24 cellular contexts compared by ENCODE assay signal in the genomic region with DNA sequence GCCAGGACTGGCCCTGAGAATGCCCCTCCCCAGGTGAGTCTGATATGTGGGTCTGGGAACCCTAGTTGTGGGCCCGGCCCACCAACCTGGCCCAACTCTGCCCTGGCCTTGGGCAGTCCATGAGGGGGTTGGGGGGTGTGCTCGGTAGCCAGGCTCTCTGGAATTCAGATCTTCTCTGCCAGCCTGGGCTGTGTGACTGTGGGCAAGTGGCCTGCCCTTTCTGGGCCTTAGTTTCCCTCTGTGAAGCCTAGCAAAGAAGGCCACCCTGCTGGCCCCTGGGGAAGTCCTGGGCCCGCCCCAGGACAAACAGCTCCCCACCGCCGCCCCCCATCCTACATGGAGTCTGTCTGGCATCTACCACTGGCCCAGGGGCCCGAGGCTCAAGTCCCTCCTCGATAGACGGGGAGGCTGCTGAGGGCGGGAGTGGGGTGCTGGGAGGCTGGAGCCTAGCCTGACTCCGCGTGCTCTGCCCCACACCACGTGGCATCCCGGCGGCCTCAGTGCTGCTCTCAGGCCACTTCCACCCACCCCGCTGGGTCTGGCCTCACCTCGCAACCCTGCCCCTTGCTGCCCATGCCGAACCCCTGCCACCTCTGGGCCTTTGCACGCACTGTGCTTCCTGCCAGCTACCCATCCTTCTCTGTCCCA. TPM values are rescaled to one million over a fixed set of nuclear protein-coding genes. Genes with fewer than 3 reads are reported as not detected.
A peak's percentile ranks its signal among the peaks of the same experiment; 100 is the strongest.
DNase-seq lines count a peak whose midpoint lies in the region; ATAC-seq, FAIRE-seq and TF ChIP-seq lines count a peak whose summit lies in the region.
"Had no signal": no experiment of that assay in that cellular context is flagged by ENCODE, and none has a peak within 500 bp of the region (broad histone marks: within the 10 kb centered on the region; RNA-seq: fewer than 3 reads in every experiment).

No MANE protein-coding gene starts in this region.

- H3K9ac ChIP-seq in HepG2 (ENCODE audit: insufficient read depth, low read depth, low read length), result no peak overlapping the region
- H3K9ac ChIP-seq: BLaER1 treated with 17β-estradiol and CSF1 and Interleukin-3, amounts not matched to agents 10 nM and 100 nM; GM23248; KMS-11 had no signal

- DNase-seq in chondrocyte (ENCODE audit: low spot score), result peak; percentile 87
- no peak for DNase-seq in HepG2 (ENCODE audit: low spot score)
- peak; percentile 77 for DNase-seq in posterior vena cava (ENCODE audit: low spot score)
- no peak for DNase-seq in NCI-H2227 treated with DMSO at 0.1 percent for 48 hours (lab: John Stamatoyannopoulos, UW)
- DNase-seq in DMS79 treated with DMSO at 0.1 percent for 48 hours (lab: John Stamatoyannopoulos, UW), result no peak
- DNase-seq in HTR-8/SVneo (ENCODE audit: insufficient read length, low spot score), result no peak
- DNase-seq: Calu3; CD8-positive, alpha-beta T cell; DND-41; EL; GM23248; HCEC 1CT had no signal

- H3K27ac ChIP-seq in HepG2 (ENCODE audit: extremely low read length, insufficient read depth, low read length), result no peak overlapping the region
- H3K27ac ChIP-seq: BLaER1 treated with 17β-estradiol and CSF1 and Interleukin-3, amounts not matched to agents 10 nM and 100 nM; GM23248; HL-60; KMS-11 had no signal

- peaks cover 5% of the 10 kb centered on the region for H3K36me3 Mint-ChIP-seq in chondrocyte (ENCODE audit: low read depth)

- TF ChIP-seq CTCF in chondrocyte (IDR thresholded peaks at IDR 0.05), result no peak
- TF ChIP-seq CTCF in HepG2 (CRISPR knock-in tag; IDR thresholded peaks at IDR 0.05), result no peak

- H3K27me3 Mint-ChIP-seq in chondrocyte (ENCODE audit: low read depth), result no peaks in the 10 kb centered on the region
- H3K27me3 Mint-ChIP-seq: B cell, IgD-negative memory B cell had no signal

- no peaks in the 10 kb centered on the region for H3K27me3 ChIP-seq in HepG2 (ENCODE audit: control insufficient read depth in 1 of 2, insufficient read depth in 2 of 2, low read length in 2 of 2)
- H3K27me3 ChIP-seq: BLaER1 treated with 17β-estradiol and CSF1 and Interleukin-3, amounts not matched to agents 10 nM and 100 nM had no signal

- no peaks in the 10 kb centered on the region for H3K9me3 ChIP-seq in HepG2 (ENCODE audit: low read length)
- H3K9me3 ChIP-seq: BLaER1 treated with 17β-estradiol and CSF1 and Interleukin-3, amounts not matched to agents 10 nM and 100 nM had no signal

- POLR2A ChIA-PET in HepG2 (lab: Yijun Ruan, JAX), result no interaction called here

- WGBS in HepG2 (ENCODE audit: low lambda C conversion rate), result 100% methylated on average over 6 of the region's 18 CpGs

- intact Hi-C loops in HepG2 (cut with micrococcal nuclease; ENCODE audit: unreplicated experiment), result no loop called here
- intact Hi-C loops in posterior vena cava (cut with DNase I), result loop anchor here in 1 of 2 donors (5.0 kb wide), 1 partner anchor 68 kb away; no protein-coding TSS in a partner anchor

- H2AFZ ChIP-seq in HepG2 (ENCODE audit: low read length), result no peak overlapping the region
- H2AFZ ChIP-seq: GM23248 had no signal

- H3K4me1 ChIP-seq in HepG2 (ENCODE audit: insufficient read depth, low read length), result no peaks in the 10 kb centered on the region

- H3K79me2 ChIP-seq in HepG2 (ENCODE audit: insufficient read depth, low read length), result no peaks in the 10 kb centered on the region

- H3K27ac Mint-ChIP-seq in chondrocyte (ENCODE audit: unreplicated experiment), result no peak overlapping the region
- H3K27ac Mint-ChIP-seq: B cell; CD8-positive, alpha-beta T cell had no signal

- CTCF ChIA-PET in HepG2 (lab: Yijun Ruan, JAX; ENCODE audit: low intra/inter-chr PET ratio, low total read pairs), result no interaction called here

- H3K4me2 ChIP-seq in HepG2 (ENCODE audit: low read depth, low read length), result no peak overlapping the region
- H3K4me2 ChIP-seq: BLaER1 treated with 17β-estradiol and CSF1 and Interleukin-3, amounts not matched to agents 10 nM and 100 nM; KMS-11 had no signal

- in situ Hi-C loops in HepG2 (cut with HindIII; ENCODE audit: extremely low pct_ligation_motif_present, low pct_unique_long_range_greater_than_20kb), result no loop called here

- BruUV-seq in HepG2 (replicated peaks; lab: Mats Ljungman, UMichigan), result no TSS peak

- H3K36me3 ChIP-seq in HepG2 (replicated peaks in 1 of 2; ENCODE audit: control insufficient read depth in 1 of 2, insufficient read depth in 2 of 2, low read length in 2 of 2), result peaks cover 5 to 13% of the 10 kb centered on the region in 2 experiments; a peak in 3 of 5 replicates

- no peaks in the 10 kb centered on the region for H4K20me1 ChIP-seq in HepG2 (ENCODE audit: insufficient read depth, low read length)

- H3K4me3 Mint-ChIP-seq in chondrocyte (ENCODE audit: unreplicated experiment), result no peak overlapping the region
- H3K4me3 Mint-ChIP-seq: B cell; CD8-positive, alpha-beta T cell had no signal

- H3K4me1 Mint-ChIP-seq in chondrocyte (ENCODE audit: low read depth), result peaks cover 9% of the 10 kb centered on the region

- H3K9me3 Mint-ChIP-seq in chondrocyte (ENCODE audit: low read depth), result no peaks in the 10 kb centered on the region
- H3K9me3 Mint-ChIP-seq: CD8-positive, alpha-beta T cell; IgD-negative memory B cell had no signal

- H3K4me3 ChIP-seq in HepG2 (replicated peaks in 1 of 3; ENCODE audit: insufficient read depth in 1 of 3, low read depth in 2 of 3, low read length in 3 of 3), result no peak overlapping the region
- H3K4me3 ChIP-seq: BLaER1 treated with 17β-estradiol and CSF1 and Interleukin-3, amounts not matched to agents 10 nM and 100 nM; GM12878; GM23248 had no signal

- no peak for TF ChIP-seq EP300 in Ishikawa (IDR thresholded peaks at IDR 0.05; ENCODE audit: borderline replicate concordance)
- no peak for TF ChIP-seq EP300 in HepG2 (IDR thresholded peaks at IDR 0.05; ENCODE audit: low read depth in 2 of 2, low read length in 2 of 2)
- no peak for TF ChIP-seq EP300 in HepG2 (CRISPR knock-in tag; IDR thresholded peaks at IDR 0.05; ENCODE audit: borderline replicate concordance)

- no peak for FAIRE-seq in HepG2 (lab: Jason Lieb, UNC)
- FAIRE-seq in HTR-8/SVneo (lab: Jason Lieb, UNC), result no peak
- FAIRE-seq: GM12878, GM19239, H54 had no signal

- no peak for ATAC-seq in HepG2
- ATAC-seq in HG03025 (IDR thresholded peaks at IDR 0.05; ENCODE audit: low FRiP score, unreplicated experiment), result no peak
- ATAC-seq: CD8-positive, alpha-beta T cell; GM12878 had no signal

- TF ChIP-seq POLR2A in HepG2 (IDR thresholded peaks at IDR 0.05; ENCODE audit: insufficient read depth in 1 of 2, low read depth in 2 of 2, low read length in 2 of 2), result no peak

- TF ChIP-seq RAD21 in Ishikawa (IDR thresholded peaks at IDR 0.05; ENCODE audit: low read depth) (no peak), HepG2 (CRISPR knock-in tag; IDR thresholded peaks at IDR 0.05) (no peak)

RNA-seq across cellular contexts. Expression of gene TBXA2R, which starts 8.3 kb away (rescaled TPM):
- total RNA-seq in chondrocyte, result 5.4 to 5.8 TPM in 2 of 3 replicates, not detected in the other
- not detected in 2 replicates for total RNA-seq in HepG2 (2016; rRNA removed; fragmentation: Illumina TruSeq; extraction: Trizol)
- total RNA-seq in HepG2 (2016; cell fraction: cytosol; rRNA removed; fragmentation: Illumina TruSeq; extraction: Trizol; ENCODE audit: low read depth), result not detected in 2 replicates
- not detected in 2 replicates for total RNA-seq in HepG2 (2016; cell fraction: insoluble cytoplasmic fraction; rRNA removed; fragmentation: Illumina TruSeq; extraction: Trizol)
- total RNA-seq in HepG2 (2016; cell fraction: membrane; rRNA removed; fragmentation: Illumina TruSeq; extraction: Trizol), result not detected in 2 replicates
- not detected in 2 replicates for total RNA-seq in HepG2 (2016; cell fraction: nucleus; rRNA removed; fragmentation: Illumina TruSeq; extraction: Trizol)
- 0.05 and 0.09 TPM in 2 replicates for polyA plus RNA-seq in HepG2 (2011; rRNA removed)
- polyA plus RNA-seq in HepG2 (2011; cell fraction: cytosol; rRNA removed), result 0.04 TPM in 2 replicates
- polyA plus RNA-seq in HepG2 (2011; cell fraction: nucleus; rRNA removed), result 0.11 TPM in 1 of 2 replicates, not detected in the other
- not detected in 2 replicates for polyA plus RNA-seq in HepG2 (2012)
- not detected in 2 replicates for polyA plus RNA-seq in HepG2 (2016; cell fraction: cytosol; fragmentation: Illumina TruSeq; extraction: Trizol; ENCODE audit: low read depth)
- polyA plus RNA-seq in HepG2 (2016; cell fraction: insoluble cytoplasmic fraction; fragmentation: Illumina TruSeq; extraction: Trizol; ENCODE audit: low read depth), result not detected in 2 replicates
- not detected in 2 replicates for polyA plus RNA-seq in HepG2 (2016; cell fraction: membrane; fragmentation: Illumina TruSeq; extraction: Trizol; ENCODE audit: low read depth)
- not detected in 2 replicates for polyA plus RNA-seq in HepG2 (2016; cell fraction: nucleus; fragmentation: Illumina TruSeq; extraction: Trizol; ENCODE audit: insufficient read depth, low read depth)
- 0.20 and 1.3 TPM in 2 replicates for polyA minus RNA-seq in HepG2 (2011; rRNA and poly(A)+ RNA removed; ENCODE audit: low replicate concordance)
- not detected in 2 replicates for polyA minus RNA-seq in HepG2 (2011; cell fraction: cytosol; rRNA and poly(A)+ RNA removed)
- not detected in 2 replicates for polyA minus RNA-seq in HepG2 (2011; cell fraction: nucleus; rRNA and poly(A)+ RNA removed)
- 10 to 100 TPM; 46.9 to 49.6 TPM for total RNA-seq in posterior vena cava
- total RNA-seq: GM12878 had no signal

RNA-seq across cellular contexts. Expression of gene CACTIN, which starts 11.6 kb away (rescaled TPM):
- total RNA-seq in chondrocyte, result 18.6 to 22.0 TPM (median 19.5 TPM) in 3 replicates
- total RNA-seq in HepG2 (2016; rRNA removed; fragmentation: Illumina TruSeq; extraction: Trizol), result 11.1 and 16.6 TPM in 2 replicates
- 2.8 and 3.1 TPM in 2 replicates for total RNA-seq in HepG2 (2016; cell fraction: cytosol; rRNA removed; fragmentation: Illumina TruSeq; extraction: Trizol; ENCODE audit: low read depth)
- 11.2 and 17.9 TPM in 2 replicates for total RNA-seq in HepG2 (2016; cell fraction: insoluble cytoplasmic fraction; rRNA removed; fragmentation: Illumina TruSeq; extraction: Trizol)
- total RNA-seq in HepG2 (2016; cell fraction: membrane; rRNA removed; fragmentation: Illumina TruSeq; extraction: Trizol), result 4.7 and 5.6 TPM in 2 replicates
- 9.0 and 11.6 TPM in 2 replicates for total RNA-seq in HepG2 (2016; cell fraction: nucleus; rRNA removed; fragmentation: Illumina TruSeq; extraction: Trizol)
- 10.0 and 11.5 TPM in 2 replicates for polyA plus RNA-seq in HepG2 (2011; rRNA removed)
- 6.6 and 11.2 TPM in 2 replicates for polyA plus RNA-seq in HepG2 (2011; cell fraction: cytosol; rRNA removed)
- 31.8 and 41.5 TPM in 2 replicates for polyA plus RNA-seq in HepG2 (2011; cell fraction: nucleus; rRNA removed)
- polyA plus RNA-seq in HepG2 (2012), result 5.7 and 5.8 TPM in 2 replicates
- 1.7 and 1.8 TPM in 2 replicates for polyA plus RNA-seq in HepG2 (2016; cell fraction: cytosol; fragmentation: Illumina TruSeq; extraction: Trizol; ENCODE audit: low read depth)
- polyA plus RNA-seq in HepG2 (2016; cell fraction: insoluble cytoplasmic fraction; fragmentation: Illumina TruSeq; extraction: Trizol; ENCODE audit: low read depth), result 10.2 and 13.0 TPM in 2 replicates
- 3.7 and 4.0 TPM in 2 replicates for polyA plus RNA-seq in HepG2 (2016; cell fraction: membrane; fragmentation: Illumina TruSeq; extraction: Trizol; ENCODE audit: low read depth)
- 28.6 and 30.2 TPM in 2 replicates for polyA plus RNA-seq in HepG2 (2016; cell fraction: nucleus; fragmentation: Illumina TruSeq; extraction: Trizol; ENCODE audit: insufficient read depth, low read depth)
- polyA minus RNA-seq in HepG2 (2011; rRNA and poly(A)+ RNA removed; ENCODE audit: low replicate concordance), result 9.7 and 19.5 TPM in 2 replicates
- 5.0 and 5.2 TPM in 2 replicates for polyA minus RNA-seq in HepG2 (2011; cell fraction: cytosol; rRNA and poly(A)+ RNA removed)
- polyA minus RNA-seq in HepG2 (2011; cell fraction: nucleus; rRNA and poly(A)+ RNA removed), result 5.3 and 5.7 TPM in 2 replicates
- 10 to 100 TPM; 13.0 to 17.0 TPM for total RNA-seq in posterior vena cava

RNA-seq across cellular contexts. Expression of gene GIPC3, which starts 29.7 kb away (rescaled TPM):
- total RNA-seq in chondrocyte, result 0.15 to 3.3 TPM (median 2.2 TPM) in 3 replicates
- not detected in 2 replicates for total RNA-seq in HepG2 (2016; rRNA removed; fragmentation: Illumina TruSeq; extraction: Trizol)
- total RNA-seq in HepG2 (2016; cell fraction: cytosol; rRNA removed; fragmentation: Illumina TruSeq; extraction: Trizol; ENCODE audit: low read depth), result not detected in 2 replicates
- not detected in 2 replicates for total RNA-seq in HepG2 (2016; cell fraction: insoluble cytoplasmic fraction; rRNA removed; fragmentation: Illumina TruSeq; extraction: Trizol)
- total RNA-seq in HepG2 (2016; cell fraction: membrane; rRNA removed; fragmentation: Illumina TruSeq; extraction: Trizol), result not detected in 2 replicates
- total RNA-seq in HepG2 (2016; cell fraction: nucleus; rRNA removed; fragmentation: Illumina TruSeq; extraction: Trizol), result not detected in 2 replicates
- polyA plus RNA-seq in HepG2 (2011; rRNA removed), result 0.05 and 0.08 TPM in 2 replicates
- polyA plus RNA-seq in HepG2 (2011; cell fraction: cytosol; rRNA removed), result 0.01 and 0.03 TPM in 2 replicates
- 0.14 and 0.17 TPM in 2 replicates for polyA plus RNA-seq in HepG2 (2011; cell fraction: nucleus; rRNA removed)
- 0.04 TPM in 1 of 2 replicates, not detected in the other for polyA plus RNA-seq in HepG2 (2012)
- not detected in 2 replicates for polyA plus RNA-seq in HepG2 (2016; cell fraction: cytosol; fragmentation: Illumina TruSeq; extraction: Trizol; ENCODE audit: low read depth)
- not detected in 2 replicates for polyA plus RNA-seq in HepG2 (2016; cell fraction: insoluble cytoplasmic fraction; fragmentation: Illumina TruSeq; extraction: Trizol; ENCODE audit: low read depth)
- not detected in 2 replicates for polyA plus RNA-seq in HepG2 (2016; cell fraction: membrane; fragmentation: Illumina TruSeq; extraction: Trizol; ENCODE audit: low read depth)
- not detected in 2 replicates for polyA plus RNA-seq in HepG2 (2016; cell fraction: nucleus; fragmentation: Illumina TruSeq; extraction: Trizol; ENCODE audit: insufficient read depth, low read depth)
- 0.02 and 5.9 TPM in 2 replicates for polyA minus RNA-seq in HepG2 (2011; rRNA and poly(A)+ RNA removed; ENCODE audit: low replicate concordance)
- polyA minus RNA-seq in HepG2 (2011; cell fraction: cytosol; rRNA and poly(A)+ RNA removed), result not detected in 2 replicates
- not detected in 2 replicates for polyA minus RNA-seq in HepG2 (2011; cell fraction: nucleus; rRNA and poly(A)+ RNA removed)
- 10 to 100 TPM; 13.9 to 14.6 TPM for total RNA-seq in posterior vena cava
- total RNA-seq: A172, Calu3, G401, GM12878, GM23248 had no signal
- polyA plus RNA-seq: GM12878, IgD-negative memory B cell had no signal

RNA-seq across cellular contexts. Expression of gene HMG20B, which starts 42.2 kb away (rescaled TPM):
- total RNA-seq in chondrocyte (60.9 to 69.3 TPM (median 68.2 TPM) in 3 replicates), HepG2 (2016; rRNA removed; fragmentation: Illumina TruSeq; extraction: Trizol) (23.0 and 29.2 TPM in 2 replicates), posterior vena cava (100 to 1,000 TPM in 1 of 2 donors, 10 to 100 TPM in 1; 96.8 to 111 TPM)
- 26.2 and 31.3 TPM in 2 replicates for total RNA-seq in HepG2 (2016; cell fraction: cytosol; rRNA removed; fragmentation: Illumina TruSeq; extraction: Trizol; ENCODE audit: low read depth)
- 26.2 and 29.0 TPM in 2 replicates for total RNA-seq in HepG2 (2016; cell fraction: insoluble cytoplasmic fraction; rRNA removed; fragmentation: Illumina TruSeq; extraction: Trizol)
- 40.2 and 42.4 TPM in 2 replicates for total RNA-seq in HepG2 (2016; cell fraction: membrane; rRNA removed; fragmentation: Illumina TruSeq; extraction: Trizol)
- 17.0 TPM in 2 replicates for total RNA-seq in HepG2 (2016; cell fraction: nucleus; rRNA removed; fragmentation: Illumina TruSeq; extraction: Trizol)
- polyA plus RNA-seq in HepG2 (2011; rRNA removed), result 23.9 and 24.8 TPM in 2 replicates
- 17.7 and 28.8 TPM in 2 replicates for polyA plus RNA-seq in HepG2 (2011; cell fraction: cytosol; rRNA removed)
- polyA plus RNA-seq in HepG2 (2011; cell fraction: nucleus; rRNA removed), result 73.5 and 97.4 TPM in 2 replicates
- 19.0 and 22.8 TPM in 2 replicates for polyA plus RNA-seq in HepG2 (2012)
- polyA plus RNA-seq in HepG2 (2016; cell fraction: cytosol; fragmentation: Illumina TruSeq; extraction: Trizol; ENCODE audit: low read depth), result 33.9 and 35.6 TPM in 2 replicates
- 36.6 TPM in 2 replicates for polyA plus RNA-seq in HepG2 (2016; cell fraction: insoluble cytoplasmic fraction; fragmentation: Illumina TruSeq; extraction: Trizol; ENCODE audit: low read depth)
- 38.7 and 44.5 TPM in 2 replicates for polyA plus RNA-seq in HepG2 (2016; cell fraction: membrane; fragmentation: Illumina TruSeq; extraction: Trizol; ENCODE audit: low read depth)
- 80.7 and 81.4 TPM in 2 replicates for polyA plus RNA-seq in HepG2 (2016; cell fraction: nucleus; fragmentation: Illumina TruSeq; extraction: Trizol; ENCODE audit: insufficient read depth, low read depth)
- 13.9 and 67.7 TPM in 2 replicates for polyA minus RNA-seq in HepG2 (2011; rRNA and poly(A)+ RNA removed; ENCODE audit: low replicate concordance)
- 10.8 and 16.1 TPM in 2 replicates for polyA minus RNA-seq in HepG2 (2011; cell fraction: cytosol; rRNA and poly(A)+ RNA removed)
- 8.7 and 9.7 TPM in 2 replicates for polyA minus RNA-seq in HepG2 (2011; cell fraction: nucleus; rRNA and poly(A)+ RNA removed)

RNA-seq across cellular contexts. Expression of gene MFSD12, which starts 57.6 kb away (rescaled TPM):
- 65.8 to 101 TPM (median 98.4 TPM) in 3 replicates for total RNA-seq in chondrocyte
- 14.0 and 29.1 TPM in 2 replicates for total RNA-seq in HepG2 (2016; rRNA removed; fragmentation: Illumina TruSeq; extraction: Trizol)
- total RNA-seq in HepG2 (2016; cell fraction: cytosol; rRNA removed; fragmentation: Illumina TruSeq; extraction: Trizol; ENCODE audit: low read depth), result 9.9 and 10.2 TPM in 2 replicates
- 10.6 and 28.5 TPM in 2 replicates for total RNA-seq in HepG2 (2016; cell fraction: insoluble cytoplasmic fraction; rRNA removed; fragmentation: Illumina TruSeq; extraction: Trizol)
- total RNA-seq in HepG2 (2016; cell fraction: membrane; rRNA removed; fragmentation: Illumina TruSeq; extraction: Trizol), result 19.7 and 20.6 TPM in 2 replicates
- 25.3 and 29.9 TPM in 2 replicates for total RNA-seq in HepG2 (2016; cell fraction: nucleus; rRNA removed; fragmentation: Illumina TruSeq; extraction: Trizol)
- 27.2 and 37.0 TPM in 2 replicates for polyA plus RNA-seq in HepG2 (2011; rRNA removed)
- 16.9 and 29.1 TPM in 2 replicates for polyA plus RNA-seq in HepG2 (2011; cell fraction: cytosol; rRNA removed)
- 143 and 182 TPM in 2 replicates for polyA plus RNA-seq in HepG2 (2011; cell fraction: nucleus; rRNA removed)
- 21.1 and 40.6 TPM in 2 replicates for polyA plus RNA-seq in HepG2 (2012)
- 12.9 and 14.1 TPM in 2 replicates for polyA plus RNA-seq in HepG2 (2016; cell fraction: cytosol; fragmentation: Illumina TruSeq; extraction: Trizol; ENCODE audit: low read depth)
- polyA plus RNA-seq in HepG2 (2016; cell fraction: insoluble cytoplasmic fraction; fragmentation: Illumina TruSeq; extraction: Trizol; ENCODE audit: low read depth), result 12.6 and 14.9 TPM in 2 replicates
- polyA plus RNA-seq in HepG2 (2016; cell fraction: membrane; fragmentation: Illumina TruSeq; extraction: Trizol; ENCODE audit: low read depth), result 19.3 and 20.1 TPM in 2 replicates
- polyA plus RNA-seq in HepG2 (2016; cell fraction: nucleus; fragmentation: Illumina TruSeq; extraction: Trizol; ENCODE audit: insufficient read depth, low read depth), result 55.9 and 62.9 TPM in 2 replicates
- polyA minus RNA-seq in HepG2 (2011; rRNA and poly(A)+ RNA removed; ENCODE audit: low replicate concordance), result 76.5 and 865 TPM in 2 replicates
- 29.2 and 33.3 TPM in 2 replicates for polyA minus RNA-seq in HepG2 (2011; cell fraction: cytosol; rRNA and poly(A)+ RNA removed)
- 22.5 and 22.8 TPM in 2 replicates for polyA minus RNA-seq in HepG2 (2011; cell fraction: nucleus; rRNA and poly(A)+ RNA removed)
- 10 to 100 TPM; 49.6 to 52.7 TPM for total RNA-seq in posterior vena cava

Comparison
In these comparisons a context has a peak if more than half of its experiments do, and no peak if none do; other contexts are left out.
1. DNase-seq: peak in chondrocyte (single experiment) and posterior vena cava (single experiment); none in HepG2 (single experiment), NCI-H2227 treated with DMSO at 0.1 percent for 48 hours (single experiment), DMS79 treated with DMSO at 0.1 percent for 48 hours (single experiment) and HTR-8/SVneo (single experiment).